8 cellular contexts compared by ENCODE assay signal in genomic region chr19:17775245-17775927, GRCh38.
DNase-seq lines count a peak whose midpoint lies in the region; ATAC-seq and TF ChIP-seq lines count a peak whose summit lies in the region.

No MANE protein-coding gene starts in this region.

- peak; percentile 65 for TF ChIP-seq CTCF in fibroblast of mammary gland (conservative IDR thresholded peaks at IDR 0.05; ENCODE audit: control insufficient read depth, insufficient read depth, low read depth, low read length)

- peak; percentile 48 for DNase-seq in D341Med (ENCODE audit: low spot score)
- peak in 64 of 76 experiments; percentile 19 to 86 (median 62) for DNase-seq in HUDEP-2 (lab: John Stamatoyannopoulos, UW; ENCODE audit: unreplicated experiment in 76 of 76)
- peak; percentile 34 for DNase-seq in activated CD4-positive, alpha-beta T cell treated with anti-CD3 and anti-CD28 coated beads, Interleukin-2, amount 50 U/mL, for 1 hour
- peak; percentile 47 for DNase-seq in fibroblast of mammary gland (ENCODE audit: low read depth)
- DNase-seq in stimulated activated CD8-positive, alpha-beta memory T cell treated with anti-CD3 and anti-CD28 coated beads, Interleukin-7, amount 100 ng/mL, for 24 hours (ENCODE audit: low read depth), result peak; percentile 29
- DNase-seq in NCI-H146 treated with DMSO at 0.1 percent for 48 hours (lab: John Stamatoyannopoulos, UW; ENCODE audit: unreplicated experiment), result no peak
- no peak for DNase-seq in Ammon's horn (ENCODE audit: low spot score)

- no peak overlapping the region for H3K4me3 ChIP-seq in fibroblast of mammary gland (ENCODE audit: control insufficient read depth, low read depth, low read length)

- ATAC-seq in HG02588 (IDR thresholded peaks at IDR 0.05; ENCODE audit: unreplicated experiment), result no peak

Comparison
In these comparisons a context has a peak if more than half of its experiments do, and no peak if none do; other contexts are left out.
1. DNase-seq: peak in D341Med (single experiment), HUDEP-2 (64 of 76), activated CD4-positive, alpha-beta T cell treated with anti-CD3 and anti-CD28 coated beads, Interleukin-2, amount 50 U/mL, for 1 hour (single experiment), fibroblast of mammary gland (single experiment) and stimulated activated CD8-positive, alpha-beta memory T cell treated with anti-CD3 and anti-CD28 coated beads, Interleukin-7, amount 100 ng/mL, for 24 hours (single experiment); none in NCI-H146 treated with DMSO at 0.1 percent for 48 hours (single experiment) and Ammon's horn (single experiment).